ENCODE assay signal across 18 cellular contexts in genomic region chr19:40193587-40193849, GRCh38. TPM values are rescaled to one million over a fixed set of nuclear protein-coding genes. Genes with fewer than 3 reads are reported as not detected.
DNase-seq lines count a peak whose midpoint lies in the region; ATAC-seq, FAIRE-seq and TF ChIP-seq lines count a peak whose summit lies in the region.
"Had no signal": no experiment of that assay in that cellular context is flagged by ENCODE, and none has a peak within 500 bp of the region (broad histone marks: within the 10 kb centered on the region; RNA-seq: fewer than 3 reads in every experiment).

No MANE protein-coding gene starts in this region.

- H3K27me3 ChIP-seq in BJ (ENCODE audit: control insufficient read depth, insufficient read depth, low read length): no peaks in the 10 kb centered on the region
- no peaks in the 10 kb centered on the region for H3K27me3 ChIP-seq in GM12878 (replicated peaks in 1 of 2; ENCODE audit: control insufficient read depth in 2 of 2, insufficient read depth in 2 of 2, low read length in 1 of 2)

- no peak overlapping the region; the same call in 1 of the 2 replicates for H3K4me2 ChIP-seq in GM12878 (ENCODE audit: control insufficient read depth, insufficient read depth)

- TSS peak; percentile 62 for BruUV-seq in GM12878 (replicated peaks; lab: Mats Ljungman, UMichigan)

- SMC1A ChIA-PET in GM12878 (lab: Charles Lee; ENCODE audit: uncharacterized antibody, unreplicated experiment): no interaction called here

- FAIRE-seq in GM12878 (lab: Jason Lieb, UNC): no peak
- FAIRE-seq: endothelial cell of umbilical vein, GM18507, H1 had no signal

- POLR2A ChIA-PET in BJ (lab: Charles Lee): no interaction called here
- POLR2A ChIA-PET in GM12878 (lab: Charles Lee): no interaction called here

- no peaks in the 10 kb centered on the region for H3K36me3 Mint-ChIP-seq in natural killer cell treated with Interleukin-12 subunit alpha and Interleukin-12 subunit beta and Interleukin-15 and Interleukin-18, amount 100 ng/mL, for 72 hours

- intact Hi-C loops in GM12878 (cut with micrococcal nuclease; ENCODE audit: unreplicated experiment): no loop called here

- TF ChIP-seq CTCF in BJ (IDR thresholded peaks at IDR 0.05; ENCODE audit: insufficient read depth, low read depth, low read length) (no peak), GM12878 (IDR thresholded peaks at IDR 0.05 in 2 of 3, conservative IDR thresholded peaks at IDR 0.05 in 1 of 3; ENCODE audit: control insufficient read depth in 2 of 3, extremely low read depth in 1 of 3, insufficient read depth in 1 of 3, low read depth in 3 of 3, low read length in 3 of 3) (no peak)

- H3K79me2 ChIP-seq in GM12878 (ENCODE audit: control insufficient read depth, insufficient read depth, low read length): peaks cover 4% of the 10 kb centered on the region

- H3K4me3 ChIP-seq in BJ (ENCODE audit: low read depth, low read length): no peak overlapping the region
- H3K4me3 ChIP-seq in GM12878: no peak overlapping the region

- no peaks in the 10 kb centered on the region for H3K9me3 Mint-ChIP-seq in natural killer cell treated with Interleukin-12 subunit alpha and Interleukin-12 subunit beta and Interleukin-15 and Interleukin-18, amount 100 ng/mL, for 72 hours
- H3K9me3 Mint-ChIP-seq: activated naive CD4-positive, alpha-beta T cell treated with anti-CD3 and anti-CD28 coated beads for 36 hours had no signal

- H4K20me1 ChIP-seq in GM12878 (ENCODE audit: control insufficient read depth, insufficient read depth): no peaks in the 10 kb centered on the region

- 98% methylated on average over 3 of the region's 3 CpGs for WGBS in GM12878 (ENCODE audit: insufficient coverage, insufficient replicate concordance, low lambda C conversion rate, missing lambda C conversion rate)

- no peaks in the 10 kb centered on the region for H3K9me3 ChIP-seq in GM12878 (replicated peaks; ENCODE audit: control insufficient read depth, insufficient read depth, low read length)

- TF ChIP-seq POLR2A in GM12878 (IDR thresholded peaks at IDR 0.05; ENCODE audit: low read depth, low read length): no peak

- no peak overlapping the region for H3K27ac Mint-ChIP-seq in natural killer cell treated with Interleukin-12 subunit alpha and Interleukin-12 subunit beta and Interleukin-15 and Interleukin-18, amount 100 ng/mL, for 72 hours
- H3K27ac Mint-ChIP-seq: activated naive CD4-positive, alpha-beta T cell treated with anti-CD3 and anti-CD28 coated beads for 36 hours had no signal

- H2AFZ ChIP-seq in GM12878 (ENCODE audit: control insufficient read depth, low read depth, low read length): no peak overlapping the region

- RAD21 ChIA-PET in GM12878 (lab: Charles Lee; ENCODE audit: unreplicated experiment): interaction anchor here (1.7 kb wide), 1 partner anchor 90 kb away, joined by 3 read pairs; no protein-coding TSS in a partner anchor

- H3K9ac ChIP-seq in GM12878 (ENCODE audit: control insufficient read depth, insufficient read depth, low read length): no peak overlapping the region

- H3K4me1 ChIP-seq in GM12878 (ENCODE audit: control insufficient read depth, insufficient read depth, low read length): peaks cover 10% of the 10 kb centered on the region

- H3K4me1 Mint-ChIP-seq in natural killer cell treated with Interleukin-12 subunit alpha and Interleukin-12 subunit beta and Interleukin-15 and Interleukin-18, amount 100 ng/mL, for 72 hours (ENCODE audit: low read depth in 2 of 2): peaks cover 23% of the 10 kb centered on the region in 2 donors

- TF ChIP-seq RAD21 in GM12878 (IDR thresholded peaks at IDR 0.05; ENCODE audit: insufficient read depth, low read depth, low read length): no peak

- no peak for TF ChIP-seq EP300 in GM12878 (IDR thresholded peaks at IDR 0.05; ENCODE audit: borderline replicate concordance in 1 of 2, control insufficient read depth in 1 of 2, low read depth in 2 of 2, low read length in 2 of 2)

- no peaks in the 10 kb centered on the region for H3K27me3 Mint-ChIP-seq in natural killer cell treated with Interleukin-12 subunit alpha and Interleukin-12 subunit beta and Interleukin-15 and Interleukin-18, amount 100 ng/mL, for 72 hours

- no peak for ATAC-seq in GM12878
- ATAC-seq in natural killer cell treated with Interleukin-12 subunit alpha and Interleukin-12 subunit beta and Interleukin-15 and Interleukin-18, amount 100 ng/mL, for 72 hours: no peak
- ATAC-seq in activated CD4-positive, CD25-positive, alpha-beta regulatory T cell treated with anti-CD3 and anti-CD28 coated beads, Interleukin-2, amount 50 U/mL, for 24 hours: no peak
- no peak for ATAC-seq in GM21723 (IDR thresholded peaks at IDR 0.05; ENCODE audit: unreplicated experiment)
- no peak for ATAC-seq in HG03095 (IDR thresholded peaks at IDR 0.05; ENCODE audit: unreplicated experiment)
- no peak for ATAC-seq in HG02642 (IDR thresholded peaks at IDR 0.05; ENCODE audit: poor library complexity, unreplicated experiment)

- H3K4me3 Mint-ChIP-seq in natural killer cell treated with Interleukin-12 subunit alpha and Interleukin-12 subunit beta and Interleukin-15 and Interleukin-18, amount 100 ng/mL, for 72 hours: peak overlapping the region; percentile 28

- H3K36me3 ChIP-seq in BJ (ENCODE audit: control insufficient read depth, insufficient read depth, low read length): peaks cover 2% of the 10 kb centered on the region
- no peaks in the 10 kb centered on the region for H3K36me3 ChIP-seq in GM12878 (ENCODE audit: control insufficient read depth in 2 of 2, insufficient read depth in 2 of 2, low read length in 1 of 2)

- in situ Hi-C loops in GM12878 (cut with MboI): no loop called here

- CTCF ChIA-PET in BJ (lab: Yijun Ruan, JAX) (interaction anchor here (0.8 kb wide), 1 partner anchor 35 kb away, joined by 3 read pairs; no protein-coding TSS in a partner anchor), GM12878 (lab: Yijun Ruan, JAX) (interaction anchor here (1.1 kb wide), 1 partner anchor 28 kb away, joined by 3 read pairs; no protein-coding TSS in a partner anchor)

- H3K27ac ChIP-seq in GM12878 (ENCODE audit: control insufficient read depth, insufficient read depth): no peak overlapping the region

- DNase-seq in BJ (ENCODE audit: low read depth): peak; percentile 2
- peak; percentile 31 for DNase-seq in EL
- DNase-seq in GM12878 (ENCODE audit: low read depth, low spot score): no peak
- DNase-seq in natural killer cell treated with Interleukin-12 subunit alpha and Interleukin-12 subunit beta and Interleukin-15 and Interleukin-18, amount 100 ng/mL, for 72 hours (ENCODE audit: low spot score): no peak
- DNase-seq: activated naive CD4-positive, alpha-beta T cell treated with anti-CD3 and anti-CD28 coated beads for 36 hours; central memory CD4-positive, alpha-beta T cell; islet precursor cell; NCI-H1105; NCI-H2171 treated with DMSO at 0.1 percent for 48 hours; SIG-M5 had no signal

RNA-seq across cellular contexts. Expression of gene MAP3K10, which starts 2.3 kb away (rescaled TPM):
- polyA plus RNA-seq in BJ (2011; rRNA removed) (3.6 and 3.7 TPM in 2 replicates), GM12878 (2011; rRNA removed) (1.3 and 2.2 TPM in 2 replicates), GM12878 (2014; fragmentation: Illumina TruSeq; extraction: Trizol) (1.1 and 2.5 TPM in 2 replicates), GM12878 (2014; fragmentation: Nextera tagmentation; extraction: Ambion mirVana) (under 1 TPM; 0.11 to 0.16 TPM), GM12878 (2014; rRNA removed) (9.9 and 15.1 TPM in 2 replicates), GM12878 (2016; fragmentation: Nextera tagmentation; extraction: Ambion mirVana) (1 to 10 TPM in 1 of 2 experiments, under 1 TPM in 1; 0.53 to 2.7 TPM)
- 4.8 and 8.3 TPM in 2 replicates for polyA minus RNA-seq in BJ (2011; rRNA and poly(A)+ RNA removed)
- 16.6 and 22.1 TPM in 2 replicates for total RNA-seq in GM12878 (2013; cell fraction: nucleolus; rRNA removed)
- total RNA-seq in GM12878 (2014; rRNA removed) (9.0 and 13.6 TPM in 2 replicates), GM12878 (2014; rRNA removed; fragmentation: Illumina TruSeq; extraction: Trizol) (4.5 and 5.0 TPM in 2 replicates), GM12878 (2021) (14.1 and 16.6 TPM in 2 replicates)
- 2.2 TPM for polyA plus RNA-seq in GM12878 (2011; ENCODE audit: low read depth)
- polyA plus RNA-seq in GM12878 (2011; cell fraction: cytosol; rRNA removed): 1.8 and 3.8 TPM in 2 replicates
- polyA plus RNA-seq in GM12878 (2011; cell fraction: nucleus; rRNA removed): 23.0 and 24.8 TPM in 2 replicates
- polyA plus RNA-seq in GM12878 (2012): 9.2 and 10.8 TPM in 2 replicates
- polyA minus RNA-seq in GM12878 (2011; rRNA and poly(A)+ RNA removed): 3.1 and 9.0 TPM in 2 replicates
- 4.5 and 4.6 TPM in 2 replicates for polyA minus RNA-seq in GM12878 (2011; cell fraction: cytosol; rRNA and poly(A)+ RNA removed)
- 6.2 and 11.0 TPM in 2 replicates for polyA minus RNA-seq in GM12878 (2011; cell fraction: nucleus; rRNA and poly(A)+ RNA removed)
- total RNA-seq in natural killer cell treated with Interleukin-12 subunit alpha and Interleukin-12 subunit beta and Interleukin-15 and Interleukin-18, amount 100 ng/mL, for 72 hours: 10 to 100 TPM; 13.2 to 28.4 TPM

RNA-seq across cellular contexts. Expression of gene TTC9B, which starts 24.7 kb away (rescaled TPM):
- not detected in 2 replicates for polyA plus RNA-seq in BJ (2011; rRNA removed)
- polyA minus RNA-seq in BJ (2011; rRNA and poly(A)+ RNA removed): not detected in 2 replicates
- not detected in 2 replicates for total RNA-seq in GM12878 (2013; cell fraction: nucleolus; rRNA removed)
- not detected in 2 replicates for total RNA-seq in GM12878 (2014; rRNA removed)
- not detected in 2 replicates for total RNA-seq in GM12878 (2014; rRNA removed; fragmentation: Illumina TruSeq; extraction: Trizol)
- not detected in 2 replicates for total RNA-seq in GM12878 (2021)
- not detected for polyA plus RNA-seq in GM12878 (2011; ENCODE audit: low read depth)
- polyA plus RNA-seq in GM12878 (2011; rRNA removed): not detected in 2 replicates
- polyA plus RNA-seq in GM12878 (2011; cell fraction: cytosol; rRNA removed): not detected in 2 replicates
- not detected in 2 replicates for polyA plus RNA-seq in GM12878 (2011; cell fraction: nucleus; rRNA removed)
- polyA plus RNA-seq in GM12878 (2012): 0.15 and 0.38 TPM in 2 replicates
- polyA plus RNA-seq in GM12878 (2014; fragmentation: Illumina TruSeq; extraction: Trizol): not detected in 2 replicates
- under 1 TPM; 0.04 to 0.14 TPM for polyA plus RNA-seq in GM12878 (2014; fragmentation: Nextera tagmentation; extraction: Ambion mirVana)
- polyA plus RNA-seq in GM12878 (2014; rRNA removed): not detected in 2 replicates
- polyA plus RNA-seq in GM12878 (2016; fragmentation: Nextera tagmentation; extraction: Ambion mirVana): under 1 TPM in 1 of 2 experiments, not detected in 1; 0.10 TPM
- polyA minus RNA-seq in GM12878 (2011; rRNA and poly(A)+ RNA removed): not detected in 2 replicates
- polyA minus RNA-seq in GM12878 (2011; cell fraction: cytosol; rRNA and poly(A)+ RNA removed): not detected in 2 replicates
- not detected in 2 replicates for polyA minus RNA-seq in GM12878 (2011; cell fraction: nucleus; rRNA and poly(A)+ RNA removed)
- not detected for total RNA-seq in natural killer cell treated with Interleukin-12 subunit alpha and Interleukin-12 subunit beta and Interleukin-15 and Interleukin-18, amount 100 ng/mL, for 72 hours
- total RNA-seq: activated naive CD4-positive, alpha-beta T cell treated with anti-CD3 and anti-CD28 coated beads for 36 hours; endothelial cell of umbilical vein; H1; pulmonary artery endothelial cell had no signal
- polyA plus RNA-seq: endothelial cell of umbilical vein had no signal

RNA-seq across cellular contexts. Expression of gene CCNP, which starts 33.0 kb away (rescaled TPM):
- polyA plus RNA-seq in BJ (2011; rRNA removed): 0.06 and 0.17 TPM in 2 replicates
- polyA minus RNA-seq in BJ (2011; rRNA and poly(A)+ RNA removed): 0.09 TPM in 1 of 2 replicates, not detected in the other
- 0.56 TPM in 1 of 2 replicates, not detected in the other for total RNA-seq in GM12878 (2013; cell fraction: nucleolus; rRNA removed)
- 0.56 TPM in 1 of 2 replicates, not detected in the other for total RNA-seq in GM12878 (2014; rRNA removed)
- not detected in 2 replicates for total RNA-seq in GM12878 (2014; rRNA removed; fragmentation: Illumina TruSeq; extraction: Trizol)
- not detected in 2 replicates for total RNA-seq in GM12878 (2021)
- polyA plus RNA-seq in GM12878 (2011; ENCODE audit: low read depth): not detected
- polyA plus RNA-seq in GM12878 (2011; rRNA removed): 0.05 TPM in 1 of 2 replicates, not detected in the other
- polyA plus RNA-seq in GM12878 (2011; cell fraction: cytosol; rRNA removed): 0.04 TPM in 1 of 2 replicates, not detected in the other
- 0.16 and 0.52 TPM in 2 replicates for polyA plus RNA-seq in GM12878 (2011; cell fraction: nucleus; rRNA removed)
- polyA plus RNA-seq in GM12878 (2012): not detected in 2 replicates
- 0.03 TPM in 1 of 2 replicates, not detected in the other for polyA plus RNA-seq in GM12878 (2014; fragmentation: Illumina TruSeq; extraction: Trizol)
- polyA plus RNA-seq in GM12878 (2014; fragmentation: Nextera tagmentation; extraction: Ambion mirVana): not detected
- polyA plus RNA-seq in GM12878 (2014; rRNA removed): 0.04 TPM in 1 of 2 replicates, not detected in the other
- not detected for polyA plus RNA-seq in GM12878 (2016; fragmentation: Nextera tagmentation; extraction: Ambion mirVana)
- polyA minus RNA-seq in GM12878 (2011; rRNA and poly(A)+ RNA removed): not detected in 2 replicates
- polyA minus RNA-seq in GM12878 (2011; cell fraction: cytosol; rRNA and poly(A)+ RNA removed): not detected in 2 replicates
- not detected in 2 replicates for polyA minus RNA-seq in GM12878 (2011; cell fraction: nucleus; rRNA and poly(A)+ RNA removed)
- under 1 TPM in 1 of 2 donors, not detected in 1; 0.98 TPM for total RNA-seq in natural killer cell treated with Interleukin-12 subunit alpha and Interleukin-12 subunit beta and Interleukin-15 and Interleukin-18, amount 100 ng/mL, for 72 hours
- total RNA-seq: activated naive CD4-positive, alpha-beta T cell treated with anti-CD3 and anti-CD28 coated beads for 36 hours; endothelial cell of umbilical vein had no signal
- polyA plus RNA-seq: endothelial cell of umbilical vein had no signal

Comparison
In these comparisons a context has a peak if more than half of its experiments do, and no peak if none do; other contexts are left out.
1. DNase-seq: peak in BJ (single experiment) and EL (single experiment); none in GM12878 (single experiment) and natural killer cell treated with Interleukin-12 subunit alpha and Interleukin-12 subunit beta and Interleukin-15 and Interleukin-18, amount 100 ng/mL, for 72 hours (single experiment).